8 cellular contexts compared by ENCODE assay signal in genomic region chr17:74960739-74961342, GRCh38. TPM values are rescaled to one million over a fixed set of nuclear protein-coding genes. Genes with fewer than 3 reads are reported as not detected.
DNase-seq lines count a peak whose midpoint lies in the region; ATAC-seq and TF ChIP-seq lines count a peak whose summit lies in the region.

No MANE protein-coding gene starts in this region.

- no peaks in the 10 kb centered on the region for H3K4me1 ChIP-seq in gastrocnemius medialis

- CTCF ChIA-PET in activated CD4-positive, alpha-beta memory T cell treated with anti-CD3 and anti-CD28 coated beads, Interleukin-2, amount 10 ng/mL, durations not matched to agents 7 days and 5 days (lab: Charles Lee): interaction anchor here (0.6 to 3.6 kb wide), 62 partner anchors 8 to 451 kb away, joined by 3 to 87 read pairs (median 6); partner anchors contain the start of genes ARMC7, ATP5PD, CDR2L and FDXR

- ATAC-seq in gastrocnemius medialis (no peak), GM19467 (IDR thresholded peaks at IDR 0.05; ENCODE audit: unreplicated experiment) (no peak), HG03439 (IDR thresholded peaks at IDR 0.05; ENCODE audit: unreplicated experiment) (no peak)

- peaks cover 7% of the 10 kb centered on the region for H3K4me1 Mint-ChIP-seq in activated CD4-positive, alpha-beta memory T cell treated with anti-CD3 and anti-CD28 coated beads, Interleukin-2, amount 10 ng/mL, durations not matched to agents 7 days and 5 days

- no peaks in the 10 kb centered on the region for H3K36me3 ChIP-seq in gastrocnemius medialis

- no peaks in the 10 kb centered on the region for H3K9me3 ChIP-seq in gastrocnemius medialis

- no peak for TF ChIP-seq POLR2A in gastrocnemius medialis (IDR thresholded peaks at IDR 0.05)

- TF ChIP-seq CTCF in GM12873 (IDR thresholded peaks at IDR 0.05; ENCODE audit: insufficient read depth, low read depth, low read length, missing control alignments) (peak; percentile 75), gastrocnemius medialis (IDR thresholded peaks at IDR 0.05 in 4 of 5, conservative IDR thresholded peaks at IDR 0.05 in 1 of 5) (no peak)

- no peak overlapping the region for H3K4me3 Mint-ChIP-seq in activated CD4-positive, alpha-beta memory T cell treated with anti-CD3 and anti-CD28 coated beads, Interleukin-2, amount 10 ng/mL, durations not matched to agents 7 days and 5 days

- POLR2A ChIA-PET in activated CD4-positive, alpha-beta memory T cell treated with anti-CD3 and anti-CD28 coated beads, Interleukin-2, amount 10 ng/mL, durations not matched to agents 7 days and 5 days (lab: Charles Lee): interaction anchor here (0.6 to 3.1 kb wide), 10 partner anchors 12 to 245 kb away, joined by 3 to 23 read pairs (median 5); partner anchors contain the start of genes ARMC7, FDXR, HID1 and MRPL58

- DNase-seq in NCI-H1694 treated with DMSO at 0.1 percent for 48 hours (lab: John Stamatoyannopoulos, UW) (peak; percentile 63), glomerular visceral epithelial cell (ENCODE audit: extremely low spot score) (peak; percentile 64), gastrocnemius medialis (no peak)
- DNase-seq in activated CD4-positive, alpha-beta memory T cell treated with anti-CD3 and anti-CD28 coated beads, Interleukin-2, amount 10 ng/mL, durations not matched to agents 7 days and 5 days: peak; percentile 71
- peak in 2 of 3 donors; percentile 28 to 49 for DNase-seq in stimulated activated CD4-positive, alpha-beta T cell treated with anti-CD3 and anti-CD28 coated beads, TNF-alpha, amount 100 ng/mL, for 48 hours (ENCODE audit: low read depth in 3 of 3)

- intact Hi-C loops in gastrocnemius medialis (cut with DNase I; ENCODE audit: low total_unique reads): loop anchor here (1.0 kb wide), 3 partner anchors 26 to 240 kb away; partner anchors contain the start of gene CDR2L

- H3K9me3 Mint-ChIP-seq in activated CD4-positive, alpha-beta memory T cell treated with anti-CD3 and anti-CD28 coated beads, Interleukin-2, amount 10 ng/mL, durations not matched to agents 7 days and 5 days: no peaks in the 10 kb centered on the region

- in situ Hi-C loops in gastrocnemius medialis (cut with MboI; ENCODE audit: low sequenced_read_pairs in 4 of 4): loop anchor here in 1 of 4 donors (25.0 kb wide), 1 partner anchor 226 kb away; the partner anchor contains the start of gene SUMO2

- H3K27me3 ChIP-seq in gastrocnemius medialis: no peaks in the 10 kb centered on the region

- no peaks in the 10 kb centered on the region for H3K36me3 Mint-ChIP-seq in activated CD4-positive, alpha-beta memory T cell treated with anti-CD3 and anti-CD28 coated beads, Interleukin-2, amount 10 ng/mL, durations not matched to agents 7 days and 5 days (ENCODE audit: low read depth)

- peaks cover 5% of the 10 kb centered on the region for H3K27me3 Mint-ChIP-seq in activated CD4-positive, alpha-beta memory T cell treated with anti-CD3 and anti-CD28 coated beads, Interleukin-2, amount 10 ng/mL, durations not matched to agents 7 days and 5 days

- no peak overlapping the region for H3K4me3 ChIP-seq in gastrocnemius medialis

- no peak overlapping the region for H3K27ac ChIP-seq in gastrocnemius medialis

- H3K27ac Mint-ChIP-seq in activated CD4-positive, alpha-beta memory T cell treated with anti-CD3 and anti-CD28 coated beads, Interleukin-2, amount 10 ng/mL, durations not matched to agents 7 days and 5 days: no peak overlapping the region

RNA-seq across cellular contexts. Expression of gene HID1, which starts 11.7 kb away (rescaled TPM):
- 1 to 10 TPM in 1 of 2 experiments, under 1 TPM in 1; 0.38 to 1.4 TPM for total RNA-seq in activated CD4-positive, alpha-beta memory T cell treated with anti-CD3 and anti-CD28 coated beads, Interleukin-2, amount 10 ng/mL, durations not matched to agents 7 days and 5 days
- 1 to 10 TPM; 2.2 to 4.3 (median 2.9) TPM for total RNA-seq in gastrocnemius medialis

RNA-seq across cellular contexts. Expression of gene OTOP3, which starts 25.1 kb away (rescaled TPM):
- not detected for total RNA-seq in activated CD4-positive, alpha-beta memory T cell treated with anti-CD3 and anti-CD28 coated beads, Interleukin-2, amount 10 ng/mL, durations not matched to agents 7 days and 5 days
- not detected for total RNA-seq in gastrocnemius medialis

RNA-seq across cellular contexts. Expression of gene CDR2L, which starts 26.6 kb away (rescaled TPM):
- under 1 TPM; 0.50 to 0.63 TPM for total RNA-seq in activated CD4-positive, alpha-beta memory T cell treated with anti-CD3 and anti-CD28 coated beads, Interleukin-2, amount 10 ng/mL, durations not matched to agents 7 days and 5 days
- total RNA-seq in gastrocnemius medialis: 1 to 10 TPM; 1.3 to 3.6 (median 2.6) TPM

RNA-seq across cellular contexts. Expression of gene OTOP2, which starts 36.8 kb away (rescaled TPM):
- total RNA-seq in activated CD4-positive, alpha-beta memory T cell treated with anti-CD3 and anti-CD28 coated beads, Interleukin-2, amount 10 ng/mL, durations not matched to agents 7 days and 5 days: not detected
- total RNA-seq in gastrocnemius medialis: under 1 TPM in 1 of 4 donors, not detected in 3; 0.19 TPM

RNA-seq across cellular contexts. Expression of gene USH1G, which starts 37.8 kb away (rescaled TPM):
- total RNA-seq in activated CD4-positive, alpha-beta memory T cell treated with anti-CD3 and anti-CD28 coated beads, Interleukin-2, amount 10 ng/mL, durations not matched to agents 7 days and 5 days: not detected
- total RNA-seq in gastrocnemius medialis: not detected

Comparison
In these comparisons a context has a peak if more than half of its experiments do, and no peak if none do; other contexts are left out.
1. DNase-seq: peak in NCI-H1694 treated with DMSO at 0.1 percent for 48 hours (single experiment), activated CD4-positive, alpha-beta memory T cell treated with anti-CD3 and anti-CD28 coated beads, Interleukin-2, amount 10 ng/mL, durations not matched to agents 7 days and 5 days (single experiment), glomerular visceral epithelial cell (single experiment) and stimulated activated CD4-positive, alpha-beta T cell treated with anti-CD3 and anti-CD28 coated beads, TNF-alpha, amount 100 ng/mL, for 48 hours (2 of 3); none in gastrocnemius medialis (0 of 2).